Comparison of ENCODE assay signal across 17 cellular contexts in genomic region chr15:99613481-99613880, GRCh38. TPM values are rescaled to one million over a fixed set of nuclear protein-coding genes. Genes with fewer than 3 reads are reported as not detected.
A peak's percentile ranks its signal among the peaks of the same experiment; 100 is the strongest.
DNase-seq lines count a peak whose midpoint lies in the region; ATAC-seq and TF ChIP-seq lines count a peak whose summit lies in the region.
"Had no signal": no experiment of that assay in that cellular context is flagged by ENCODE, and none has a peak within 500 bp of the region (broad histone marks: within the 10 kb centered on the region; RNA-seq: fewer than 3 reads in every experiment).

No MANE protein-coding gene starts in this region.

- intact Hi-C loops in activated B cell treated with CpG ODN at 0.5 μM for 24 hours (cut with micrococcal nuclease) (no loop called here), transverse colon (cut with DNase I; ENCODE audit: low total_unique reads) (no loop called here)

- TF ChIP-seq EP300 in transverse colon (IDR thresholded peaks at IDR 0.05; ENCODE audit: low read depth), result no peak

- POLR2A ChIA-PET in activated B cell treated with CpG ODN at 0.5 μM for 24 hours (lab: Charles Lee), result no interaction called here

- WGBS in transverse colon (ENCODE audit: low coverage in 1 of 2), 2 donors, result 89 to 100% methylated on average over 3 of the region's 3 CpGs

- H3K9me3 Mint-ChIP-seq in activated B cell treated with CpG ODN at 0.5 μM for 24 hours, result no peaks in the 10 kb centered on the region
- no peaks in the 10 kb centered on the region for H3K9me3 Mint-ChIP-seq in memory B cell
- H3K9me3 Mint-ChIP-seq: CD8-positive, alpha-beta memory T cell had no signal

- in situ Hi-C loops in transverse colon (cut with MboI; ENCODE audit: low pct_ligation_motif_present in 1 of 4, low pct_unique_long_range_greater_than_20kb in 1 of 4, low sequenced_read_pairs in 3 of 4), result no loop called here

- peak overlapping the region in 3 of 4 donors; percentile 60 to 76 (median 70) for H3K27ac ChIP-seq in transverse colon

- TF ChIP-seq CTCF in activated B cell treated with CpG ODN at 0.5 μM for 24 hours (IDR thresholded peaks at IDR 0.05) (no peak), transverse colon (IDR thresholded peaks at IDR 0.05) (no peak)

- no peak for TF ChIP-seq POLR2A in transverse colon (IDR thresholded peaks at IDR 0.05)

- CTCF ChIA-PET in activated B cell treated with CpG ODN at 0.5 μM for 24 hours (lab: Charles Lee), result no interaction called here

- DNase-seq in activated B cell treated with CpG ODN at 0.5 μM for 24 hours (no peak), memory B cell (ENCODE audit: low spot score in 2 of 2) (no peak), transverse colon (no peak), NCI-H748 treated with DMSO at 0.1 percent for 48 hours (lab: John Stamatoyannopoulos, UW) (no peak), DMS114 treated with DMSO at 0.1 percent for 48 hours (lab: John Stamatoyannopoulos, UW; ENCODE audit: unreplicated experiment) (no peak)
- DNase-seq in NK-92 treated with Interleukin-12 subunit alpha and Interleukin-12 subunit beta, amount 100 ng/mL, for 24 hours (lab: John Stamatoyannopoulos, UW), result no peak
- DNase-seq: ACHN; CD8-positive, alpha-beta memory T cell; GF-D8; MM.1S; NCI-H1105; NCI-H187; NCI-H446; NCI-H82; SHP77 treated with DMSO at 0.1 percent for 48 hours had no signal

- H3K4me1 ChIP-seq in transverse colon, result peaks cover 24 to 47% (median 38%) of the 10 kb centered on the region in 4 donors

- H3K36me3 Mint-ChIP-seq in activated B cell treated with CpG ODN at 0.5 μM for 24 hours (ENCODE audit: low read depth) (peaks cover 2% of the 10 kb centered on the region), memory B cell (no peaks in the 10 kb centered on the region)

- H3K4me1 Mint-ChIP-seq in activated B cell treated with CpG ODN at 0.5 μM for 24 hours, result peaks cover 73% of the 10 kb centered on the region
- peaks cover 44% of the 10 kb centered on the region for H3K4me1 Mint-ChIP-seq in memory B cell

- H3K9me3 ChIP-seq in transverse colon, result no peaks in the 10 kb centered on the region
- H3K9me3 ChIP-seq: Peyer's patch had no signal

- no peak overlapping the region for H3K4me3 Mint-ChIP-seq in activated B cell treated with CpG ODN at 0.5 μM for 24 hours
- no peak overlapping the region for H3K4me3 Mint-ChIP-seq in memory B cell
- H3K4me3 Mint-ChIP-seq: CD8-positive, alpha-beta memory T cell had no signal

- no peaks in the 10 kb centered on the region for H3K27me3 Mint-ChIP-seq in activated B cell treated with CpG ODN at 0.5 μM for 24 hours
- no peaks in the 10 kb centered on the region for H3K27me3 Mint-ChIP-seq in memory B cell

- no peaks in the 10 kb centered on the region for H3K27me3 ChIP-seq in transverse colon
- H3K27me3 ChIP-seq: Peyer's patch had no signal

- H3K4me3 ChIP-seq in transverse colon, result no peak overlapping the region
- H3K4me3 ChIP-seq: Peyer's patch had no signal

- ATAC-seq in GM19372 (IDR thresholded peaks at IDR 0.05; ENCODE audit: low read depth, unreplicated experiment), result peak; percentile 11
- ATAC-seq in activated B cell treated with CpG ODN at 0.5 μM for 24 hours (ENCODE audit: low read depth), result no peak
- ATAC-seq in memory B cell (ENCODE audit: low read depth), result no peak

- no peaks in the 10 kb centered on the region for H3K36me3 ChIP-seq in transverse colon
- H3K36me3 ChIP-seq: Peyer's patch had no signal

- H3K27ac Mint-ChIP-seq in activated B cell treated with CpG ODN at 0.5 μM for 24 hours (peak overlapping the region; percentile 72), memory B cell (peak overlapping the region; percentile 80)
- H3K27ac Mint-ChIP-seq: CD8-positive, alpha-beta memory T cell had no signal

RNA-seq across cellular contexts. Expression of gene MEF2A, which starts 47.7 kb away (rescaled TPM):
- total RNA-seq in activated B cell treated with CpG ODN at 0.5 μM for 24 hours (75.7 and 88.3 TPM in 2 replicates), transverse colon (10 to 100 TPM; 37.4 to 62.5 (median 51.8) TPM)
